8 cellular contexts compared by ENCODE assay signal in genomic region chr3:4305210-4305609, GRCh38. TPM values are rescaled to one million over a fixed set of nuclear protein-coding genes. Genes with fewer than 3 reads are reported as not detected.
A peak's percentile ranks its signal among the peaks of the same experiment; 100 is the strongest.
DNase-seq lines count a peak whose midpoint lies in the region; ATAC-seq and TF ChIP-seq lines count a peak whose summit lies in the region.
"Not testable (repeated sequence)": the region's sequence is repeated elsewhere in the genome, so short reads cannot be mapped to it uniquely, and the experiment has no call there.

No MANE protein-coding gene starts in this region.

- not testable (repeated sequence) for DNase-seq in DND-41; T-helper 17 cell; activated T-helper 2 cell treated with anti-CD3 and anti-CD28 coated beads, Interferon-gamma antibody, Interleukin-2, Interleukin-4, amounts not matched to agents 10 μg/mL and 5 μg/mL and 100 μg/mL, durations not matched to agents 14 hours and 24 hours and 36 hours (ENCODE audit: low spot score); MCF 10A (ENCODE audit: unreplicated experiment); right atrium auricular region (ENCODE audit: low spot score); upper lobe of right lung

- H3K36me3 Mint-ChIP-seq in T-helper 17 cell (ENCODE audit: low read depth); MCF 10A (ENCODE audit: insufficient read depth, unreplicated experiment): not testable (repeated sequence)
- peaks cover 16% of the 10 kb centered on the region for H3K36me3 Mint-ChIP-seq in activated T-helper 2 cell treated with anti-CD3 and anti-CD28 coated beads, Interferon-gamma antibody, Interleukin-2, Interleukin-4, amounts not matched to agents 10 μg/mL and 5 μg/mL and 100 μg/mL, durations not matched to agents 14 hours and 24 hours and 36 hours (ENCODE audit: low read depth)
- peaks cover 52% of the 10 kb centered on the region for H3K36me3 Mint-ChIP-seq in nephron (ENCODE audit: low read depth)
- H3K36me3 Mint-ChIP-seq in stimulated activated naive CD8-positive, alpha-beta T cell treated with anti-CD3 and anti-CD28 coated beads, Interleukin-15, Interleukin-2, amounts not matched to agents 100 ng/mL and 50 ng/mL, for 24 hours (ENCODE audit: low read depth) = peaks cover 35% of the 10 kb centered on the region

- not testable (repeated sequence) for H3K27me3 Mint-ChIP-seq in T-helper 17 cell; activated T-helper 2 cell treated with anti-CD3 and anti-CD28 coated beads, Interferon-gamma antibody, Interleukin-2, Interleukin-4, amounts not matched to agents 10 μg/mL and 5 μg/mL and 100 μg/mL, durations not matched to agents 14 hours and 24 hours and 36 hours (ENCODE audit: low read depth); MCF 10A (ENCODE audit: insufficient read depth, unreplicated experiment); nephron (ENCODE audit: low read depth); stimulated activated naive CD8-positive, alpha-beta T cell treated with anti-CD3 and anti-CD28 coated beads, Interleukin-15, Interleukin-2, amounts not matched to agents 100 ng/mL and 50 ng/mL, for 24 hours

- H2AFZ ChIP-seq in DND-41 (ENCODE audit: low read depth, low read length) = not testable (repeated sequence)

- H3K4me2 ChIP-seq in DND-41 (ENCODE audit: insufficient read depth, low read length) = peak overlapping the region; percentile 64

- POLR2A ChIA-PET in MCF 10A (lab: Yijun Ruan, JAX) = interaction anchor here (0.6 to 1.4 kb wide), 4 partner anchors 12 to 186 kb away, joined by 3 to 5 read pairs (median 3); no protein-coding TSS in a partner anchor

- H3K27ac ChIP-seq in DND-41 (ENCODE audit: low read length) = not testable (repeated sequence)
- H3K27ac ChIP-seq in right atrium auricular region (peak overlapping the region; percentile 46 to 61), upper lobe of right lung (peak overlapping the region; percentile 92)

- intact Hi-C loops in activated T-helper 2 cell treated with anti-CD3 and anti-CD28 coated beads, Interferon-gamma antibody, Interleukin-2, Interleukin-4, amounts not matched to agents 10 μg/mL and 5 μg/mL and 100 μg/mL, durations not matched to agents 14 hours and 24 hours and 36 hours (cut with micrococcal nuclease) = loop anchor here (10.0 kb wide), 1 partner anchor 890 kb away; no protein-coding TSS in a partner anchor
- intact Hi-C loops in MCF 10A (cut with micrococcal nuclease); upper lobe of right lung (cut with DNase I): not testable (repeated sequence)

- H3K79me2 ChIP-seq in DND-41 (ENCODE audit: insufficient read depth, low read length) = peaks cover 63% of the 10 kb centered on the region

- not testable (repeated sequence) for TF ChIP-seq CTCF in DND-41 (IDR thresholded peaks at IDR 0.05; ENCODE audit: borderline replicate concordance, extremely low read depth, low read length, poor library complexity, severe bottlenecking); MCF 10A (IDR thresholded peaks at IDR 0.05; ENCODE audit: unreplicated experiment); right atrium auricular region (IDR thresholded peaks at IDR 0.05); nephron (IDR thresholded peaks at IDR 0.05; ENCODE audit: unreplicated experiment in 3 of 3); upper lobe of right lung (IDR thresholded peaks at IDR 0.05)

- peak overlapping the region in 1 of 2 experiments; percentile 71; a peak in 1 of 4 replicates for H3K4me3 ChIP-seq in DND-41 (ENCODE audit: low read depth in 1 of 2, low read length in 2 of 2)
- not testable (repeated sequence) for H3K4me3 ChIP-seq in right atrium auricular region, upper lobe of right lung

- H3K27ac Mint-ChIP-seq in T-helper 17 cell = peak overlapping the region; percentile 4
- H3K27ac Mint-ChIP-seq in activated T-helper 2 cell treated with anti-CD3 and anti-CD28 coated beads, Interferon-gamma antibody, Interleukin-2, Interleukin-4, amounts not matched to agents 10 μg/mL and 5 μg/mL and 100 μg/mL, durations not matched to agents 14 hours and 24 hours and 36 hours = peak overlapping the region; percentile 12
- peak overlapping the region; percentile 85 for H3K27ac Mint-ChIP-seq in MCF 10A (ENCODE audit: low read depth, unreplicated experiment)
- H3K27ac Mint-ChIP-seq in nephron = peak overlapping the region; percentile 19 to 99 (median 60)
- not testable (repeated sequence) for H3K27ac Mint-ChIP-seq in stimulated activated naive CD8-positive, alpha-beta T cell treated with anti-CD3 and anti-CD28 coated beads, Interleukin-15, Interleukin-2, amounts not matched to agents 100 ng/mL and 50 ng/mL, for 24 hours

- H3K36me3 ChIP-seq in DND-41 (ENCODE audit: insufficient read depth, low read length) = peaks cover 21% of the 10 kb centered on the region; the same call in 1 of the 2 replicates
- H3K36me3 ChIP-seq in right atrium auricular region, upper lobe of right lung: not testable (repeated sequence)

- CTCF ChIA-PET in MCF 10A (lab: Yijun Ruan, JAX) = interaction anchor here (1.3 to 1.7 kb wide), 2 partner anchors 15 to 1105 kb away, joined by 4 to 7 read pairs; no protein-coding TSS in a partner anchor

- H3K4me1 ChIP-seq in DND-41 (ENCODE audit: insufficient read depth, low read length) (peaks cover 30% of the 10 kb centered on the region), right atrium auricular region (peaks cover 0 to 41% of the 10 kb centered on the region in 2 donors), upper lobe of right lung (peaks cover 35% of the 10 kb centered on the region)

- not testable (repeated sequence) for H3K4me3 Mint-ChIP-seq in T-helper 17 cell; MCF 10A (ENCODE audit: unreplicated experiment)
- H3K4me3 Mint-ChIP-seq in activated T-helper 2 cell treated with anti-CD3 and anti-CD28 coated beads, Interferon-gamma antibody, Interleukin-2, Interleukin-4, amounts not matched to agents 10 μg/mL and 5 μg/mL and 100 μg/mL, durations not matched to agents 14 hours and 24 hours and 36 hours (ENCODE audit: low read depth) = peak overlapping the region; percentile 24
- peak overlapping the region; percentile 97 to 99 (median 97) for H3K4me3 Mint-ChIP-seq in nephron
- peak overlapping the region; percentile 93 for H3K4me3 Mint-ChIP-seq in stimulated activated naive CD8-positive, alpha-beta T cell treated with anti-CD3 and anti-CD28 coated beads, Interleukin-15, Interleukin-2, amounts not matched to agents 100 ng/mL and 50 ng/mL, for 24 hours

- peaks cover 12% of the 10 kb centered on the region for H3K4me1 Mint-ChIP-seq in T-helper 17 cell
- peaks cover 20% of the 10 kb centered on the region for H3K4me1 Mint-ChIP-seq in activated T-helper 2 cell treated with anti-CD3 and anti-CD28 coated beads, Interferon-gamma antibody, Interleukin-2, Interleukin-4, amounts not matched to agents 10 μg/mL and 5 μg/mL and 100 μg/mL, durations not matched to agents 14 hours and 24 hours and 36 hours (ENCODE audit: low read depth)
- peaks cover 10% of the 10 kb centered on the region for H3K4me1 Mint-ChIP-seq in MCF 10A (ENCODE audit: insufficient read depth, unreplicated experiment)
- peaks cover 33% of the 10 kb centered on the region for H3K4me1 Mint-ChIP-seq in nephron
- peaks cover 27% of the 10 kb centered on the region for H3K4me1 Mint-ChIP-seq in stimulated activated naive CD8-positive, alpha-beta T cell treated with anti-CD3 and anti-CD28 coated beads, Interleukin-15, Interleukin-2, amounts not matched to agents 100 ng/mL and 50 ng/mL, for 24 hours (ENCODE audit: low read depth)

- not testable (repeated sequence) for ATAC-seq in DND-41 (ENCODE audit: insufficient read depth, low read depth); T-helper 17 cell; upper lobe of right lung

- not testable (repeated sequence) for H3K9me3 ChIP-seq in DND-41 (ENCODE audit: insufficient read depth, low read length, severe bottlenecking); T-helper 17 cell (ENCODE audit: control insufficient read depth, low read length, poor library complexity, severe bottlenecking); right atrium auricular region; upper lobe of right lung

- peak overlapping the region; percentile 82 for H3K9ac ChIP-seq in DND-41 (ENCODE audit: low read depth, low read length)

- not testable (repeated sequence) for H3K9me3 Mint-ChIP-seq in activated T-helper 2 cell treated with anti-CD3 and anti-CD28 coated beads, Interferon-gamma antibody, Interleukin-2, Interleukin-4, amounts not matched to agents 10 μg/mL and 5 μg/mL and 100 μg/mL, durations not matched to agents 14 hours and 24 hours and 36 hours; MCF 10A (ENCODE audit: unreplicated experiment); nephron; stimulated activated naive CD8-positive, alpha-beta T cell treated with anti-CD3 and anti-CD28 coated beads, Interleukin-15, Interleukin-2, amounts not matched to agents 100 ng/mL and 50 ng/mL, for 24 hours

- H4K20me1 ChIP-seq in DND-41 (ENCODE audit: insufficient read depth, low read length) = not testable (repeated sequence)

- BruUV-seq in MCF 10A (replicated peaks; lab: Mats Ljungman, UMichigan) = not testable (repeated sequence)

- not testable (repeated sequence) for H3K27me3 ChIP-seq in DND-41 (ENCODE audit: insufficient read depth, low read length, poor library complexity); right atrium auricular region; upper lobe of right lung

RNA-seq across cellular contexts. Expression of gene SETMAR, which starts 2.0 kb away (rescaled TPM):
- total RNA-seq in T-helper 17 cell (1 to 10 TPM; 7.4 to 9.6 TPM), MCF 10A (2022) (5.1 and 8.3 TPM in 2 replicates), right atrium auricular region (10 to 100 TPM; 13.5 to 18.5 TPM), upper lobe of right lung (16.6 TPM)
- total RNA-seq in activated T-helper 2 cell treated with anti-CD3 and anti-CD28 coated beads, Interferon-gamma antibody, Interleukin-2, Interleukin-4, amounts not matched to agents 10 μg/mL and 5 μg/mL and 100 μg/mL, durations not matched to agents 14 hours and 24 hours and 36 hours = 16.0 and 17.6 TPM in 2 replicates
